In the genomic region with DNA sequence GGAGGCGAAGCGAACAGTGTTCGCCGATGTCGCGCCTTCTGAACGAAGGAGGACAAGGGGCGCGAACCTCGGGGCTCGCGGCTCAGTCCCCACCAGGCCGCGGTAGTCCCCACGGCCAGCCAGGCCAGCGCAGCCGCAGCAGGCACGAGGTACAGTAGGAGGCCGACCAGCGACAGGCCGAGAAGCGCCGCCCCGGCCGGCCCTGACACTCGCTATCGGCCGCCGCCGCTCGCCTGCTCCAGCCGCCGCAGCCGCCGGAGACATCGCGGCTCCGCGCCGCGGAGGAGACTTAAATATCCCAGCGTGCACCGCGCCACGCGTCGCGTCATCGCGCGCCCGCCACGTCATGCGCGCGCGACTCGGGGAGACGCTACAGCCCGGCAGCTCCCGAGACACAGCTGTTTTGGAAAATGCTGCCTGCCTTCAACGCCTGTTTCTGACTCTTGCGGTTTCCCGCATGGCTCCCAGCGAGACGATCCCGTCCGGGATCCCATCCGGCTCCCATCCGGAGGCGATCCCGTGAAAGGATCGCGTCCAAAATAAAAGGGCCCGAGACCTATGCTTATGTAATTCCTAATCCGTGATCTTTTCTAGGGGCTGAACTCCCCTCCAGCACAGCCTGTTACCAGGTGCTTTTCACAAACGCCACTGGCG, we compare ENCODE assay signal across 8 cellular contexts.
DNase-seq lines count a peak whose midpoint lies in the region; ATAC-seq and TF ChIP-seq lines count a peak whose summit lies in the region.
"Not testable (repeated sequence)": the region's sequence is repeated elsewhere in the genome, so short reads cannot be mapped to it uniquely, and the experiment has no call there.

Gene POMZP3 (minus strand): TSS at position 291 of the 654 bp plus-strand sequence. CDS start 1,215 bp downstream, outside the sequence.

- DNase-seq in NCI-H146 treated with DMSO at 0.1 percent for 48 hours (lab: John Stamatoyannopoulos, UW; ENCODE audit: unreplicated experiment): peak; percentile 18
- DNase-seq in activated CD4-positive, alpha-beta T cell treated with anti-CD3 and anti-CD28 coated beads, Interleukin-2, amount 50 U/mL, for 4 hours: peak; percentile 22 to 23
- DNase-seq in choroid plexus epithelial cell (ENCODE audit: low read depth): peak; percentile 16
- DNase-seq in inferior parietal cortex (ENCODE audit: extremely low spot score): peak; percentile 39
- DNase-seq in retinal pigment epithelial cell (ENCODE audit: low read depth): not testable (repeated sequence)

- H3K27ac ChIP-seq in 22Rv1: peak within 1 kb of the TSS; percentile 74

- TF ChIP-seq CTCF in 22Rv1 (IDR thresholded peaks at IDR 0.05); choroid plexus epithelial cell (conservative IDR thresholded peaks at IDR 0.05; ENCODE audit: low read depth, low read length); retinal pigment epithelial cell (conservative IDR thresholded peaks at IDR 0.05; ENCODE audit: low read depth, low read length): not testable (repeated sequence)

- peak; percentile 72 for ATAC-seq in GM18873 (IDR thresholded peaks at IDR 0.05; ENCODE audit: low FRiP score, unreplicated experiment)
- ATAC-seq in HG02885 (IDR thresholded peaks at IDR 0.05; ENCODE audit: poor library complexity, unreplicated experiment): peak; percentile 87

- H3K4me3 ChIP-seq in choroid plexus epithelial cell (ENCODE audit: low read depth, low read length) (peak within 1 kb of the TSS; percentile 62), retinal pigment epithelial cell (ENCODE audit: low read length) (peak within 1 kb of the TSS; percentile 63)
